Comparison of ENCODE assay signal across 8 cellular contexts in genomic region chr1:220733090-220733569, GRCh38.
A peak's percentile ranks its signal among the peaks of the same experiment; 100 is the strongest.
DNase-seq lines count a peak whose midpoint lies in the region; ATAC-seq lines count a peak whose summit lies in the region.

No MANE protein-coding gene starts in this region.

- ATAC-seq in GM19328 (IDR thresholded peaks at IDR 0.05; ENCODE audit: unreplicated experiment), result peak; percentile 74
- ATAC-seq in HG03442 (IDR thresholded peaks at IDR 0.05; ENCODE audit: unreplicated experiment), result peak; percentile 90
- peak; percentile 94 for ATAC-seq in memory B cell (ENCODE audit: low read depth)

- H3K9me3 Mint-ChIP-seq in memory B cell, result no peaks in the 10 kb centered on the region

- DNase-seq in NCI-H69 (lab: John Stamatoyannopoulos, UW) (peak; percentile 88), memory B cell (ENCODE audit: low spot score in 2 of 2) (peak; percentile 87 to 91)
- peak; percentile 55 to 78 for DNase-seq in activated CD4-positive, alpha-beta T cell treated with anti-CD3 and anti-CD28 coated beads, Interleukin-2, amount 50 U/mL, for 24 hours (ENCODE audit: low read depth in 1 of 2, low spot score in 1 of 2)
- peak; percentile 34 for DNase-seq in stimulated activated CD8-positive, alpha-beta memory T cell treated with anti-CD3 and anti-CD28 coated beads, Interleukin-12 subunit alpha, Interleukin-12 subunit beta, amount 100 ng/mL, for 24 hours (ENCODE audit: extremely low read depth)

- peak overlapping the region in 1 of 10 experiments; percentile 11; a peak in 1 of 20 replicates for H3K4me3 ChIP-seq in BLaER1 treated with 17β-estradiol and CSF1 and Interleukin-3, amounts not matched to agents 10 nM and 100 nM
- H3K4me3 ChIP-seq in duodenal mucosa (ENCODE audit: low read depth in 1 of 2, low read length in 2 of 2), result peak overlapping the region; percentile 53

- H3K36me3 Mint-ChIP-seq in memory B cell, result no peaks in the 10 kb centered on the region

- H3K9me3 ChIP-seq in BLaER1 treated with 17β-estradiol and CSF1 and Interleukin-3, amounts not matched to agents 10 nM and 100 nM (replicated peaks in 1 of 11), result no peaks in the 10 kb centered on the region; a peak in 1 of 22 replicates
- H3K9me3 ChIP-seq in duodenal mucosa (ENCODE audit: control insufficient read depth in 1 of 2, low read length in 2 of 2), result no peaks in the 10 kb centered on the region

- no peaks in the 10 kb centered on the region for H3K27me3 Mint-ChIP-seq in memory B cell

- peak overlapping the region; percentile 8 for H3K27ac Mint-ChIP-seq in memory B cell

- peaks cover 6 to 18% (median 14%) of the 10 kb centered on the region in 10 experiments; a peak in 19 of 20 replicates for H3K4me1 ChIP-seq in BLaER1 treated with 17β-estradiol and CSF1 and Interleukin-3, amounts not matched to agents 10 nM and 100 nM
- H3K4me1 ChIP-seq in duodenal mucosa (ENCODE audit: control insufficient read depth in 1 of 2, insufficient read depth in 2 of 2, low read length in 2 of 2), result peaks cover 11 to 19% of the 10 kb centered on the region in 2 donors

- H3K4me1 Mint-ChIP-seq in memory B cell, result peaks cover 13% of the 10 kb centered on the region

- no peaks in the 10 kb centered on the region for H3K36me3 ChIP-seq in BLaER1 treated with 17β-estradiol and CSF1 and Interleukin-3, amounts not matched to agents 10 nM and 100 nM
- no peaks in the 10 kb centered on the region for H3K36me3 ChIP-seq in duodenal mucosa (ENCODE audit: control insufficient read depth in 1 of 2, insufficient read depth in 2 of 2, low read length in 2 of 2)

- H4K20me1 ChIP-seq in BLaER1 treated with 17β-estradiol and CSF1 and Interleukin-3, amounts not matched to agents 10 nM and 100 nM, result no peaks in the 10 kb centered on the region

- peak overlapping the region; percentile 3 to 78 (median 59) for H3K4me2 ChIP-seq in BLaER1 treated with 17β-estradiol and CSF1 and Interleukin-3, amounts not matched to agents 10 nM and 100 nM

- peak overlapping the region; percentile 41 for H3K4me3 Mint-ChIP-seq in memory B cell

- H3K27ac ChIP-seq in BLaER1 treated with 17β-estradiol and CSF1 and Interleukin-3, amounts not matched to agents 10 nM and 100 nM, result peak overlapping the region in 9 of 11 experiments; percentile 49 to 70 (median 64); a peak in 17 of 22 replicates
- H3K27ac ChIP-seq in duodenal mucosa (ENCODE audit: low read depth, low read length), result no peak overlapping the region

- H3K27me3 ChIP-seq in BLaER1 treated with 17β-estradiol and CSF1 and Interleukin-3, amounts not matched to agents 10 nM and 100 nM, result no peaks in the 10 kb centered on the region
- no peaks in the 10 kb centered on the region for H3K27me3 ChIP-seq in duodenal mucosa (ENCODE audit: control insufficient read depth in 1 of 2, insufficient read depth in 2 of 2, low read length in 2 of 2)

- H3K9ac ChIP-seq in BLaER1 treated with 17β-estradiol and CSF1 and Interleukin-3, amounts not matched to agents 10 nM and 100 nM, result peak overlapping the region in 4 of 11 experiments; percentile 36 to 53 (median 45); a peak in 6 of 22 replicates
- peak overlapping the region; percentile 7 to 11 for H3K9ac ChIP-seq in duodenal mucosa (ENCODE audit: low read depth in 1 of 2, low read length in 2 of 2)

Comparison
In these comparisons a context has a peak if more than half of its experiments do, and no peak if none do; other contexts are left out.
1. DNase-seq: peak in every context shown above with its lines; median percentile 89 in memory B cell; 88 in NCI-H69; 66 in activated CD4-positive, alpha-beta T cell treated with anti-CD3 and anti-CD28 coated beads, Interleukin-2, amount 50 U/mL, for 24 hours; 34 in stimulated activated CD8-positive, alpha-beta memory T cell treated with anti-CD3 and anti-CD28 coated beads, Interleukin-12 subunit alpha, Interleukin-12 subunit beta, amount 100 ng/mL, for 24 hours.